Comparison of ENCODE assay signal across 20 cellular contexts in genomic region chr5:133195250-133195649, GRCh38.
DNase-seq lines count a peak whose midpoint lies in the region; ATAC-seq and TF ChIP-seq lines count a peak whose summit lies in the region.
"Had no signal": no experiment of that assay in that cellular context is flagged by ENCODE, and none has a peak within 500 bp of the region (broad histone marks: within the 10 kb centered on the region; RNA-seq: fewer than 3 reads in every experiment).

No MANE protein-coding gene starts in this region.

- no peaks in the 10 kb centered on the region for H3K9me3 ChIP-seq in H9 (ENCODE audit: control insufficient read depth, low read depth, low read length)
- H3K9me3 ChIP-seq: A549; BLaER1 treated with 17β-estradiol and CSF1 and Interleukin-3, amounts not matched to agents 10 nM and 100 nM; Caco-2 had no signal

- H4K91ac ChIP-seq in H9 (ENCODE audit: insufficient read length, low read depth, low read length): no peak overlapping the region

- no CpG with 5 or more reads among the region's 5 CpGs for WGBS in H9 (ENCODE audit: extremely low coverage, insufficient read length, low lambda C conversion rate)

- H3K27me3 Mint-ChIP-seq in activated CD4-positive, alpha-beta T cell treated with anti-CD3 and anti-CD28 coated beads, Interleukin-2, amount 10 ng/mL, durations not matched to agents 24 days and 14 days: no peaks in the 10 kb centered on the region
- peaks cover 2% of the 10 kb centered on the region; the same call in 1 of the 2 replicates for H3K27me3 Mint-ChIP-seq in H9 (ENCODE audit: low read depth)
- H3K27me3 Mint-ChIP-seq: CD4-positive, alpha-beta T cell had no signal

- no peak overlapping the region for H2AFZ ChIP-seq in H9 (ENCODE audit: low read length)

- no peak overlapping the region for H3K18ac ChIP-seq in H9 (ENCODE audit: insufficient read length, low read depth, low read length)

- H3K27me3 ChIP-seq in H9 (ENCODE audit: insufficient read depth, low read length): no peaks in the 10 kb centered on the region
- H3K27me3 ChIP-seq: BLaER1 treated with 17β-estradiol and CSF1 and Interleukin-3, amounts not matched to agents 10 nM and 100 nM had no signal

- H3K79me2 ChIP-seq in H9 (ENCODE audit: insufficient read depth, low read length): no peaks in the 10 kb centered on the region

- no peaks in the 10 kb centered on the region for H4K20me1 ChIP-seq in H9 (ENCODE audit: control insufficient read depth, insufficient read depth, insufficient read length)
- H4K20me1 ChIP-seq: BLaER1 treated with 17β-estradiol and CSF1 and Interleukin-3, amounts not matched to agents 10 nM and 100 nM had no signal

- no peaks in the 10 kb centered on the region for H3K36me3 Mint-ChIP-seq in activated CD4-positive, alpha-beta T cell treated with anti-CD3 and anti-CD28 coated beads, Interleukin-2, amount 10 ng/mL, durations not matched to agents 24 days and 14 days (ENCODE audit: low read depth)
- H3K36me3 Mint-ChIP-seq in H9 (ENCODE audit: insufficient read depth in 1 of 3, low read depth in 3 of 3): no peaks in the 10 kb centered on the region
- H3K36me3 Mint-ChIP-seq: CD8-positive, alpha-beta T cell had no signal

- H2BK5ac ChIP-seq in H9 (ENCODE audit: insufficient read length, low read length): no peak overlapping the region

- H3K9me3 Mint-ChIP-seq in activated CD4-positive, alpha-beta T cell treated with anti-CD3 and anti-CD28 coated beads, Interleukin-2, amount 10 ng/mL, durations not matched to agents 24 days and 14 days: no peaks in the 10 kb centered on the region
- no peaks in the 10 kb centered on the region for H3K9me3 Mint-ChIP-seq in H9
- H3K9me3 Mint-ChIP-seq: CD4-positive, alpha-beta T cell; CD8-positive, alpha-beta T cell had no signal

- H3K9ac ChIP-seq in H9 (ENCODE audit: extremely low read depth, insufficient read length, low read length): no peak overlapping the region
- H3K9ac ChIP-seq: BLaER1 treated with 17β-estradiol and CSF1 and Interleukin-3, amounts not matched to agents 10 nM and 100 nM had no signal

- H3K27ac Mint-ChIP-seq in activated CD4-positive, alpha-beta T cell treated with anti-CD3 and anti-CD28 coated beads, Interleukin-2, amount 10 ng/mL, durations not matched to agents 24 days and 14 days: no peak overlapping the region
- H3K27ac Mint-ChIP-seq in H9: peak overlapping the region in 2 of 3 experiments; percentile 36 to 69; a peak in 2 of 7 replicates
- H3K27ac Mint-ChIP-seq: B cell; CD4-positive, alpha-beta T cell; CD8-positive, alpha-beta T cell had no signal

- no peak overlapping the region for H3K23ac ChIP-seq in H9 (ENCODE audit: insufficient read length, low read depth, low read length)

- H4K8ac ChIP-seq in H9 (replicated peaks; ENCODE audit: insufficient read length, low read depth, low read length): no peak overlapping the region

- H3T11ph ChIP-seq in H9 (ENCODE audit: low read length): no peak overlapping the region

- H3K23me2 ChIP-seq in H9 (ENCODE audit: insufficient read length, low read depth, low read length, poor library complexity, severe bottlenecking): no peaks in the 10 kb centered on the region

- H3K27ac ChIP-seq in H9 (ENCODE audit: insufficient read length, low read depth, low read length): no peak overlapping the region
- H3K27ac ChIP-seq: 22Rv1; A549; BLaER1 treated with 17β-estradiol and CSF1 and Interleukin-3, amounts not matched to agents 10 nM and 100 nM; C4-2B had no signal

- no peak overlapping the region for H3K14ac ChIP-seq in H9 (ENCODE audit: insufficient read depth, low read length)

- H2BK20ac ChIP-seq in H9 (ENCODE audit: low read depth, low read length, poor library complexity, severe bottlenecking): no peak overlapping the region

- H3K79me1 ChIP-seq in H9 (ENCODE audit: insufficient read depth, low read depth, low read length, poor library complexity, severe bottlenecking): no peaks in the 10 kb centered on the region

- DNase-seq in activated CD4-positive, alpha-beta T cell treated with anti-CD3 and anti-CD28 coated beads, Interleukin-2, amount 10 ng/mL, durations not matched to agents 24 days and 14 days: peak; percentile 47
- DNase-seq in activated CD4-positive, alpha-beta T cell treated with anti-CD3 and anti-CD28 coated beads, Interleukin-2, amount 50 U/mL, for 48 hours: no peak
- no peak for DNase-seq in H9
- DNase-seq in mesenteric fat pad (ENCODE audit: low spot score): peak; percentile 64
- no peak for DNase-seq in cerebellar cortex (ENCODE audit: low spot score)
- DNase-seq in SIG-M5 (lab: John Stamatoyannopoulos, UW): no peak
- DNase-seq in NCI-H2171 treated with DMSO at 0.1 percent for 48 hours (lab: John Stamatoyannopoulos, UW): no peak
- DNase-seq: AML-193; Caco-2; Calu3; CD4-positive, alpha-beta T cell; CD8-positive, alpha-beta T cell; DMS79 treated with DMSO at 0.1 percent for 48 hours; GF-D8 had no signal

- H3K56ac ChIP-seq in H9 (ENCODE audit: insufficient read length, low read depth, low read length): no peak overlapping the region

- intact Hi-C loops in activated CD4-positive, alpha-beta T cell treated with anti-CD3 and anti-CD28 coated beads, Interleukin-2, amount 10 ng/mL, durations not matched to agents 24 days and 14 days (cut with micrococcal nuclease): no loop called here

- H2BK15ac ChIP-seq in H9 (ENCODE audit: low read depth, low read length): no peak overlapping the region

- no peak overlapping the region for H3K4ac ChIP-seq in H9 (ENCODE audit: low read depth, low read length)

- no peak overlapping the region for H3K4me3 Mint-ChIP-seq in activated CD4-positive, alpha-beta T cell treated with anti-CD3 and anti-CD28 coated beads, Interleukin-2, amount 10 ng/mL, durations not matched to agents 24 days and 14 days
- H3K4me3 Mint-ChIP-seq in H9: no peak overlapping the region
- H3K4me3 Mint-ChIP-seq: B cell; CD4-positive, alpha-beta T cell; CD8-positive, alpha-beta T cell had no signal

- H2BK12ac ChIP-seq in H9 (ENCODE audit: insufficient read length, low read depth, low read length): no peak overlapping the region

- H2AK5ac ChIP-seq in H9 (ENCODE audit: insufficient read length, low read length): no peak overlapping the region

- TF ChIP-seq CTCF in H9 (conservative IDR thresholded peaks at IDR 0.05): no peak

- no peaks in the 10 kb centered on the region for H3K4me1 Mint-ChIP-seq in activated CD4-positive, alpha-beta T cell treated with anti-CD3 and anti-CD28 coated beads, Interleukin-2, amount 10 ng/mL, durations not matched to agents 24 days and 14 days
- H3K4me1 Mint-ChIP-seq in H9: peaks cover 14 to 20% of the 10 kb centered on the region in 2 experiments
- H3K4me1 Mint-ChIP-seq: B cell had no signal

- peaks cover 2% of the 10 kb centered on the region; the same call in 1 of the 2 replicates for H3K4me1 ChIP-seq in H9 (ENCODE audit: insufficient read depth, low read length)
- H3K4me1 ChIP-seq: A549, Caco-2 had no signal

- no peak overlapping the region for H4K5ac ChIP-seq in H9 (ENCODE audit: insufficient read length, low read depth, low read length)

- no peak overlapping the region for H3K4me2 ChIP-seq in H9 (ENCODE audit: insufficient read depth, insufficient read length, low read length)
- H3K4me2 ChIP-seq: A549 had no signal

- no peak overlapping the region for H2BK120ac ChIP-seq in H9 (ENCODE audit: low read depth, low read length, poor library complexity, severe bottlenecking)

- peak; percentile 19 for ATAC-seq in esophagus mucosa
- ATAC-seq: A549; CD8-positive, alpha-beta T cell had no signal

Comparison
In these comparisons a context has a peak if more than half of its experiments do, and no peak if none do; other contexts are left out.
1. DNase-seq: peak in activated CD4-positive, alpha-beta T cell treated with anti-CD3 and anti-CD28 coated beads, Interleukin-2, amount 10 ng/mL, durations not matched to agents 24 days and 14 days (single experiment) and mesenteric fat pad (single experiment); none in activated CD4-positive, alpha-beta T cell treated with anti-CD3 and anti-CD28 coated beads, Interleukin-2, amount 50 U/mL, for 48 hours (0 of 2), H9 (single experiment), cerebellar cortex (single experiment), SIG-M5 (single experiment) and NCI-H2171 treated with DMSO at 0.1 percent for 48 hours (single experiment).